ENCODE assay signal across 9 cellular contexts in genomic region chr17:59830846-59831486, GRCh38.
A peak's percentile ranks its signal among the peaks of the same experiment; 100 is the strongest.
DNase-seq lines count a peak whose midpoint lies in the region; TF ChIP-seq lines count a peak whose summit lies in the region.
"Had no signal": no experiment of that assay in that cellular context is flagged by ENCODE, and none has a peak within 500 bp of the region (broad histone marks: within the 10 kb centered on the region; RNA-seq: fewer than 3 reads in every experiment).

No MANE protein-coding gene starts in this region.

- no TSS peak for BruUV-seq in A673 (replicated peaks; lab: Mats Ljungman, UMichigan)

- H3K4me2 ChIP-seq in KMS-11 = peak overlapping the region; percentile 82; the same call in 1 of the 2 replicates

- CTCF ChIA-PET in A673 (lab: Charles Lee) = no interaction called here
- CTCF ChIA-PET in HEK293T (lab: Yijun Ruan, JAX) = no interaction called here

- H3K9ac ChIP-seq in KMS-11 = peak overlapping the region; percentile 47; the same call in 1 of the 2 replicates

- DNase-seq in A673 (ENCODE audit: low spot score) (no peak), adrenal gland (peak in 1 of 7 donors; percentile 39), T1000 (lab: John Stamatoyannopoulos, UW) (no peak), SIG-M5 treated with dmso at 0.1 percent for 504 hours (lab: John Stamatoyannopoulos, UW; ENCODE audit: unreplicated experiment) (no peak), HEK293T (ENCODE audit: extremely low spot score) (no peak)
- no peak for DNase-seq in effector CD8-positive, alpha-beta T cell (lab: John Stamatoyannopoulos, UW)
- DNase-seq: NCI-H526 treated with DMSO at 0.1 percent for 48 hours had no signal

- TF ChIP-seq CTCF in A673 (conservative IDR thresholded peaks at IDR 0.05; ENCODE audit: low read depth, low read length) = no peak
- TF ChIP-seq CTCF in KMS-11 (conservative IDR thresholded peaks at IDR 0.05; ENCODE audit: low read depth, low read length) = no peak
- no peak for TF ChIP-seq CTCF in adrenal gland (IDR thresholded peaks at IDR 0.05)

- H3K36me3 ChIP-seq in A673 (ENCODE audit: insufficient read depth, low read length, poor library complexity, severe bottlenecking) (no peaks in the 10 kb centered on the region), KMS-11 (ENCODE audit: insufficient read depth) (no peaks in the 10 kb centered on the region), adrenal gland (replicated peaks in 1 of 2) (no peaks in the 10 kb centered on the region), muscle layer of duodenum (ENCODE audit: control insufficient read depth in 1 of 2, insufficient read depth in 2 of 2, low read length in 2 of 2) (peaks cover 0 to 12% of the 10 kb centered on the region in 2 donors)

- H3K9me3 ChIP-seq in A673 (ENCODE audit: low read depth, low read length, poor library complexity, severe bottlenecking) = no peaks in the 10 kb centered on the region
- no peaks in the 10 kb centered on the region for H3K9me3 ChIP-seq in adrenal gland (replicated peaks in 1 of 3)
- H3K9me3 ChIP-seq in muscle layer of duodenum (ENCODE audit: control insufficient read depth in 1 of 2, low read length in 2 of 2) = no peaks in the 10 kb centered on the region

- H3K4me1 ChIP-seq in A673 (ENCODE audit: insufficient read depth, low read length, poor library complexity, severe bottlenecking) = peaks cover 70% of the 10 kb centered on the region
- peaks cover 99% of the 10 kb centered on the region for H3K4me1 ChIP-seq in KMS-11 (ENCODE audit: low read depth, poor library complexity, severe bottlenecking)
- H3K4me1 ChIP-seq in adrenal gland (replicated peaks in 1 of 2) = peaks cover 18 to 53% of the 10 kb centered on the region in 2 donors
- peaks cover 0 to 23% of the 10 kb centered on the region in 2 donors for H3K4me1 ChIP-seq in muscle layer of duodenum (ENCODE audit: control insufficient read depth in 1 of 2, insufficient read depth in 2 of 2, low read length in 2 of 2)

- H2AFZ ChIP-seq in KMS-11 (ENCODE audit: low read depth) = no peak overlapping the region

- H4K20me1 ChIP-seq in KMS-11 (ENCODE audit: insufficient read depth) = no peaks in the 10 kb centered on the region

- WGBS in adrenal gland, 4 donors = 33 to 69% (median 49%) methylated on average over 1 of the region's 1 CpG

- H3K4me3 ChIP-seq in A673 (ENCODE audit: low read depth, low read length, poor library complexity, severe bottlenecking) (no peak overlapping the region), KMS-11 (IDR thresholded peaks at IDR 0.05; ENCODE audit: insufficient read depth, low read depth, low read length) (no peak overlapping the region), adrenal gland (no peak overlapping the region), muscle layer of duodenum (ENCODE audit: low read depth in 1 of 2, low read length in 2 of 2) (no peak overlapping the region)

- TF ChIP-seq POLR2A in adrenal gland (IDR thresholded peaks at IDR 0.05) = no peak

- peak overlapping the region; percentile 97 for H3K27ac ChIP-seq in A673 (ENCODE audit: low read depth, low read length, poor library complexity, severe bottlenecking)
- H3K27ac ChIP-seq in KMS-11 = peak overlapping the region; percentile 81
- peak overlapping the region in 4 of 5 donors; percentile 59 to 78 (median 74) for H3K27ac ChIP-seq in adrenal gland
- H3K27ac ChIP-seq in muscle layer of duodenum (ENCODE audit: low read length) = peak overlapping the region; percentile 98

- intact Hi-C loops in A673 (cut with micrococcal nuclease; ENCODE audit: unreplicated experiment) = no loop called here
- intact Hi-C loops in adrenal gland (cut with DNase I) = loop anchor here in 1 of 2 donors (10.0 kb wide), 1 partner anchor 66 kb away; no protein-coding TSS in a partner anchor

- POLR2A ChIA-PET in A673 (lab: Charles Lee; ENCODE audit: low non-redundant PET) (interaction anchor here (0.6 kb wide), 1 partner anchor 676 kb away, joined by 4 read pairs; the partner anchor contains the start of gene SKA2), HEK293T (lab: Yijun Ruan, JAX) (interaction anchor here (1.0 kb wide), 1 partner anchor 26 kb away, joined by 3 read pairs; no protein-coding TSS in a partner anchor)

- H3K27me3 ChIP-seq in A673 (replicated peaks; ENCODE audit: insufficient read depth, low read depth, low read length, poor library complexity) (no peaks in the 10 kb centered on the region), KMS-11 (ENCODE audit: insufficient read depth, low read depth) (no peaks in the 10 kb centered on the region), adrenal gland (no peaks in the 10 kb centered on the region), muscle layer of duodenum (ENCODE audit: low read depth, low read length) (no peaks in the 10 kb centered on the region)

- H3K79me2 ChIP-seq in KMS-11 (ENCODE audit: insufficient read depth, low read depth) = no peaks in the 10 kb centered on the region

TF ChIP-seq in HEK293T, 16 proteins besides CTCF, POLR2A, EP300 and RAD21:
- no peak for TF ChIP-seq TARDBP (IDR thresholded peaks at IDR 0.05)
- TF ChIP-seq SP1 (IDR thresholded peaks at IDR 0.05) = no peak
- no peak for TF ChIP-seq BHLHE40 (IDR thresholded peaks at IDR 0.05; ENCODE audit: borderline replicate concordance)
- no peak for TF ChIP-seq FOXM1 (IDR thresholded peaks at IDR 0.05; ENCODE audit: borderline replicate concordance)
- TF ChIP-seq L3MBTL2 (conservative IDR thresholded peaks at IDR 0.05) = no peak
- no peak for TF ChIP-seq CTBP1 (IDR thresholded peaks at IDR 0.05; ENCODE audit: borderline replicate concordance)
- no peak for TF ChIP-seq NFRKB (IDR thresholded peaks at IDR 0.05)
- TF ChIP-seq ARNT (IDR thresholded peaks at IDR 0.05) = no peak
